ENCODE assay signal across 1 cellular context in the genomic region with DNA sequence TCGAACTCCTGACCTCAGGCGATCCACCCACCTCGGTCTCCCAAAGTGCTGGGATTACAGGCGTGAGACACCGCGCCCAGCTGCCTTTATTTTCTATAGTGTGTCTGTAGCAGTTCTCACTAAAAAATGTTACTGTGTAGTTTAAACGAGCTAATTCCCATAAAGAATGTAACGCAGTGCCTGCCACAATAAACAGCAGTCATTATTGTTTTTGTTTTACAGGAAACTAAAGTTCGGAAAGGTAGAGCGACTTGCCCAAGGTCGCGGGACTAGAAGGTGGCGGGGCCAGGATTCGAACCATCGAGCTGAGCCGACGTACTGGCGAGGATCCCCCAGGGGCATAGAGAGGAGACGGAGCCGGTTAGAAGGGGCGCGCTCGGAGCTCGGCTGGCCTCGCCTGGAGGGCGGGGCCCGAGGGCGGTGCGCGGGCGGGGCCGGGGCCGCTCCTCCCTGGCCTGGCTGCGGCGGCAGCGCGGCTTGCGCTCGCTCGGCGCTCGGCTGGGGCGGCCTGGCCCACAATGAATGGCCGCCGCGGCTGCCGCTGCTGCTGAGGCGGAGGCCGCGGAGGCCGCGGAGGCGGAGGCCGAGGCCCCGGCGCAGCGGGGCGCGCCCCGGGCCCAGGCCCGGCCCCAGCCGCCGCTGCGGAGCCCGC.
TF ChIP-seq lines count a peak whose summit lies in the region.

A gene (plus strand): TSS at position 493 of the 652 bp plus-strand sequence. CDS start 16,944 bp downstream, outside the sequence.

TF ChIP-seq in K562, 482 proteins besides CTCF, POLR2A, EP300 and RAD21 (continued from another document and continues in another):
- TF ChIP-seq, protein P1, sequence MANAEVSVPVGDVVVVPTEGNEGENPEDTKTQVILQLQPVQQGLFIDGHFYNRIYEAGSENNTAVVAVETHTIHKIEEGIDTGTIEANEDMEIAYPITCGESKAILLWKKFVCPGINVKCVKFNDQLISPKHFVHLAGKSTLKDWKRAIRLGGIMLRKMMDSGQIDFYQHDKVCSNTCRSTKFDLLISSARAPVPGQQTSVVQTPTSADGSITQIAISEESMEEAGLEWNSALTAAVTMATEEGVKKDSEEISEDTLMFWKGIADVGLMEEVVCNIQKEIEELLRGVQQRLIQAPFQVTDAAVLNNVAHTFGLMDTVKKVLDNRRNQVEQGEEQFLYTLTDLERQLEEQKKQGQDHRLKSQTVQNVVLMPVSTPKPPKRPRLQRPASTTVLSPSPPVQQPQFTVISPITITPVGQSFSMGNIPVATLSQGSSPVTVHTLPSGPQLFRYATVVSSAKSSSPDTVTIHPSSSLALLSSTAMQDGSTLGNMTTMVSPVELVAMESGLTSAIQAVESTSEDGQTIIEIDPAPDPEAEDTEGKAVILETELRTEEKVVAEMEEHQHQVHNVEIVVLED (CRISPR knock-in tag; IDR thresholded peaks at IDR 0.05) = peak; percentile 63
- no peak for TF ChIP-seq MCM2 (IDR thresholded peaks at IDR 0.05; ENCODE audit: low read depth)
- 0 out of 4 replicates have a peak, but pooled peaks of 1 of the 2 experiments have one; percentile 6 for TF ChIP-seq HDAC1 (IDR thresholded peaks at IDR 0.05)
- TF ChIP-seq CXXC5 (CRISPR knock-in tag; IDR thresholded peaks at IDR 0.05) = peak; percentile 85
- TF ChIP-seq, protein P2, sequence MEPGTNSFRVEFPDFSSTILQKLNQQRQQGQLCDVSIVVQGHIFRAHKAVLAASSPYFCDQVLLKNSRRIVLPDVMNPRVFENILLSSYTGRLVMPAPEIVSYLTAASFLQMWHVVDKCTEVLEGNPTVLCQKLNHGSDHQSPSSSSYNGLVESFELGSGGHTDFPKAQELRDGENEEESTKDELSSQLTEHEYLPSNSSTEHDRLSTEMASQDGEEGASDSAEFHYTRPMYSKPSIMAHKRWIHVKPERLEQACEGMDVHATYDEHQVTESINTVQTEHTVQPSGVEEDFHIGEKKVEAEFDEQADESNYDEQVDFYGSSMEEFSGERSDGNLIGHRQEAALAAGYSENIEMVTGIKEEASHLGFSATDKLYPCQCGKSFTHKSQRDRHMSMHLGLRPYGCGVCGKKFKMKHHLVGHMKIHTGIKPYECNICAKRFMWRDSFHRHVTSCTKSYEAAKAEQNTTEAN (CRISPR knock-in tag; IDR thresholded peaks at IDR 0.05) = peak; percentile 35; the same call in 1 of the 2 replicates
- TF ChIP-seq, protein P3, sequence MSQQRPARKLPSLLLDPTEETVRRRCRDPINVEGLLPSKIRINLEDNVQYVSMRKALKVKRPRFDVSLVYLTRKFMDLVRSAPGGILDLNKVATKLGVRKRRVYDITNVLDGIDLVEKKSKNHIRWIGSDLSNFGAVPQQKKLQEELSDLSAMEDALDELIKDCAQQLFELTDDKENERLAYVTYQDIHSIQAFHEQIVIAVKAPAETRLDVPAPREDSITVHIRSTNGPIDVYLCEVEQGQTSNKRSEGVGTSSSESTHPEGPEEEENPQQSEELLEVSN (IDR thresholded peaks at IDR 0.05; ENCODE audit: borderline replicate concordance in 1 of 2, extremely low read depth in 1 of 2, insufficient read depth in 1 of 2, insufficient read length in 1 of 2, low read depth in 1 of 2, low read length in 1 of 2, poor library complexity in 1 of 2, severe bottlenecking in 1 of 2) = peak in 1 of 2 experiments; percentile 26
- TF ChIP-seq, protein P4, sequence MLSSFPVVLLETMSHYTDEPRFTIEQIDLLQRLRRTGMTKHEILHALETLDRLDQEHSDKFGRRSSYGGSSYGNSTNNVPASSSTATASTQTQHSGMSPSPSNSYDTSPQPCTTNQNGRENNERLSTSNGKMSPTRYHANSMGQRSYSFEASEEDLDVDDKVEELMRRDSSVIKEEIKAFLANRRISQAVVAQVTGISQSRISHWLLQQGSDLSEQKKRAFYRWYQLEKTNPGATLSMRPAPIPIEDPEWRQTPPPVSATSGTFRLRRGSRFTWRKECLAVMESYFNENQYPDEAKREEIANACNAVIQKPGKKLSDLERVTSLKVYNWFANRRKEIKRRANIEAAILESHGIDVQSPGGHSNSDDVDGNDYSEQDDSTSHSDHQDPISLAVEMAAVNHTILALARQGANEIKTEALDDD (IDR thresholded peaks at IDR 0.05) = peak; percentile 13; the same call in 1 of the 2 replicates
- TF ChIP-seq ZBTB7A (IDR thresholded peaks at IDR 0.05; ENCODE audit: borderline replicate concordance, control insufficient read depth, low read depth, low read length) = peak; percentile 94
- TF ChIP-seq, protein P5, sequence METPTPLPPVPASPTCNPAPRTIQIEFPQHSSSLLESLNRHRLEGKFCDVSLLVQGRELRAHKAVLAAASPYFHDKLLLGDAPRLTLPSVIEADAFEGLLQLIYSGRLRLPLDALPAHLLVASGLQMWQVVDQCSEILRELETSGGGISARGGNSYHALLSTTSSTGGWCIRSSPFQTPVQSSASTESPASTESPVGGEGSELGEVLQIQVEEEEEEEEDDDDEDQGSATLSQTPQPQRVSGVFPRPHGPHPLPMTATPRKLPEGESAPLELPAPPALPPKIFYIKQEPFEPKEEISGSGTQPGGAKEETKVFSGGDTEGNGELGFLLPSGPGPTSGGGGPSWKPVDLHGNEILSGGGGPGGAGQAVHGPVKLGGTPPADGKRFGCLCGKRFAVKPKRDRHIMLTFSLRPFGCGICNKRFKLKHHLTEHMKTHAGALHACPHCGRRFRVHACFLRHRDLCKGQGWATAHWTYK (CRISPR knock-in tag; IDR thresholded peaks at IDR 0.05) = 0 out of 2 replicates have a peak, but pooled peaks have one; percentile 32
- no peak for TF ChIP-seq LEF1 (IDR thresholded peaks at IDR 0.05)
- peak; percentile 69 for TF ChIP-seq RB1 (IDR thresholded peaks at IDR 0.05; ENCODE audit: low read depth)
- TF ChIP-seq ZNF232 (CRISPR knock-in tag; IDR thresholded peaks at IDR 0.05) = no peak
- peak; percentile 73; the same call in 1 of the 2 replicates for TF ChIP-seq NBN (IDR thresholded peaks at IDR 0.05; ENCODE audit: low read depth)
- TF ChIP-seq BCOR (IDR thresholded peaks at IDR 0.05) = peak; percentile 89
- no peak for TF ChIP-seq NR3C1 (CRISPR knock-in tag; IDR thresholded peaks at IDR 0.05)
- no peak for TF ChIP-seq ZKSCAN3 (CRISPR knock-in tag; IDR thresholded peaks at IDR 0.05)
- no peak for TF ChIP-seq ZNF165 (CRISPR knock-in tag; IDR thresholded peaks at IDR 0.05; ENCODE audit: borderline replicate concordance)
- peak; percentile 56; the same call in 1 of the 2 replicates for TF ChIP-seq SP1 (CRISPR knock-in tag; IDR thresholded peaks at IDR 0.05)
- TF ChIP-seq, protein P6, sequence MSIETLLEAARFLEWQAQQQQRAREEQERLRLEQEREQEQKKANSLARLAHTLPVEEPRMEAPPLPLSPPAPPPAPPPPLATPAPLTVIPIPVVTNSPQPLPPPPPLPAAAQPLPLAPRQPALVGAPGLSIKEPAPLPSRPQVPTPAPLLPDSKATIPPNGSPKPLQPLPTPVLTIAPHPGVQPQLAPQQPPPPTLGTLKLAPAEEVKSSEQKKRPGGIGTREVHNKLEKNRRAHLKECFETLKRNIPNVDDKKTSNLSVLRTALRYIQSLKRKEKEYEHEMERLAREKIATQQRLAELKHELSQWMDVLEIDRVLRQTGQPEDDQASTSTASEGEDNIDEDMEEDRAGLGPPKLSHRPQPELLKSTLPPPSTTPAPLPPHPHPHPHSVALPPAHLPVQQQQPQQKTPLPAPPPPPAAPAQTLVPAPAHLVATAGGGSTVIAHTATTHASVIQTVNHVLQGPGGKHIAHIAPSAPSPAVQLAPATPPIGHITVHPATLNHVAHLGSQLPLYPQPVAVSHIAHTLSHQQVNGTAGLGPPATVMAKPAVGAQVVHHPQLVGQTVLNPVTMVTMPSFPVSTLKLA (conservative IDR thresholded peaks at IDR 0.05) = peak; percentile 31 to 70; a peak in 3 of 4 replicates
- TF ChIP-seq, protein P7, sequence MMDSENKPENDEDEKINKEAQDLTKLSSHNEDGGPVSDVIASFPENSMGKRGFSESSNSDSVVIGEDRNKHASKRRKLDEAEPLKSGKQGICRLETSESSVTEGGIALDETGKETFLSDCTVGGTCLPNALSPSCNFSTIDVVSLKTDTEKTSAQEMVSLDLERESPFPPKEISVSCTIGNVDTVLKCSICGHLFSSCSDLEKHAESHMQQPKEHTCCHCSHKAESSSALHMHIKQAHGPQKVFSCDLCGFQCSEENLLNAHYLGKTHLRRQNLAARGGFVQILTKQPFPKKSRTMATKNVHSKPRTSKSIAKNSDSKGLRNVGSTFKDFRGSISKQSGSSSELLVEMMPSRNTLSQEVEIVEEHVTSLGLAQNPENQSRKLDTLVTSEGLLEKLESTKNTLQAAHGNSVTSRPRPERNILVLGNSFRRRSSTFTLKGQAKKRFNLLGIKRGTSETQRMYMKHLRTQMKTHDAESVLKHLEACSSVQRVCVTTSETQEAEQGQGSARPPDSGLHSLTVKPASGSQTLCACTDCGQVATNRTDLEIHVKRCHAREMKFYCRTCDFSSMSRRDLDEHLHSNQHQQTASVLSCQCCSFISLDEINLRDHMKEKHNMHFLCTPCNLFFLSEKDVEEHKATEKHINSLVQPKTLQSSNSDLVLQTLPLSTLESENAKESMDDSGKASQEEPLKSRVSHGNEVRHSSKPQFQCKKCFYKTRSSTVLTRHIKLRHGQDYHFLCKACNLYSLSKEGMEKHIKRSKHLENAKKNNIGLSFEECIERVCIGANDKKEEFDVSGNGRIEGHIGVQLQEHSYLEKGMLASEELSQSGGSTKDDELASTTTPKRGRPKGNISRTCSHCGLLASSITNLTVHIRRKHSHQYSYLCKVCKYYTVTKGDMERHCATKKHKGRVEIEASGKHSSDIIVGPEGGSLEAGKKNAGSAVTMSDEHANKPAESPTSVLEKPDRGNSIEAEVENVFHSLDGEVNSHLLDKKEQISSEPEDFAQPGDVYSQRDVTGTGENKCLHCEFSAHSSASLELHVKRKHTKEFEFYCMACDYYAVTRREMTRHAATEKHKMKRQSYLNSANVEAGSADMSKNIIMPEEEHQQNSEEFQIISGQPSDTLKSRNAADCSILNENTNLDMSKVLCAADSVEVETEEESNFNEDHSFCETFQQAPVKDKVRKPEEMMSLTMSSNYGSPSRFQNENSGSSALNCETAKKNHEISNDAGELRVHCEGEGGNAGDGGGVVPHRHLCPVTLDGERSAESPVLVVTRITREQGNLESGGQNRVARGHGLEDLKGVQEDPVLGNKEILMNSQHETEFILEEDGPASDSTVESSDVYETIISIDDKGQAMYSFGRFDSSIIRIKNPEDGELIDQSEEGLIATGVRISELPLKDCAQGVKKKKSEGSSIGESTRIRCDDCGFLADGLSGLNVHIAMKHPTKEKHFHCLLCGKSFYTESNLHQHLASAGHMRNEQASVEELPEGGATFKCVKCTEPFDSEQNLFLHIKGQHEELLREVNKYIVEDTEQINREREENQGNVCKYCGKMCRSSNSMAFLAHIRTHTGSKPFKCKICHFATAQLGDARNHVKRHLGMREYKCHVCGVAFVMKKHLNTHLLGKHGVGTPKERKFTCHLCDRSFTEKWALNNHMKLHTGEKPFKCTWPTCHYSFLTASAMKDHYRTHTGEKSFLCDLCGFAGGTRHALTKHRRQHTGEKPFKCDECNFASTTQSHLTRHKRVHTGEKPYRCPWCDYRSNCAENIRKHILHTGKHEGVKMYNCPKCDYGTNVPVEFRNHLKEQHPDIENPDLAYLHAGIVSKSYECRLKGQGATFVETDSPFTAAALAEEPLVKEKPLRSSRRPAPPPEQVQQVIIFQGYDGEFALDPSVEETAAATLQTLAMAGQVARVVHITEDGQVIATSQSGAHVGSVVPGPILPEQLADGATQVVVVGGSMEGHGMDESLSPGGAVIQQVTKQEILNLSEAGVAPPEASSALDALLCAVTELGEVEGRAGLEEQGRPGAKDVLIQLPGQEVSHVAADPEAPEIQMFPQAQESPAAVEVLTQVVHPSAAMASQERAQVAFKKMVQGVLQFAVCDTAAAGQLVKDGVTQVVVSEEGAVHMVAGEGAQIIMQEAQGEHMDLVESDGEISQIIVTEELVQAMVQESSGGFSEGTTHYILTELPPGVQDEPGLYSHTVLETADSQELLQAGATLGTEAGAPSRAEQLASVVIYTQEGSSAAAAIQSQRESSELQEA (IDR thresholded peaks at IDR 0.05; ENCODE audit: low read depth) = peak; percentile 54
- no peak for TF ChIP-seq MEF2A (IDR thresholded peaks at IDR 0.05; ENCODE audit: control insufficient read depth, low read depth, low read length)
- TF ChIP-seq BHLHE40 (IDR thresholded peaks at IDR 0.05; ENCODE audit: low read length) = peak; percentile 28; the same call in 1 of the 2 replicates
- peak; percentile 57 for TF ChIP-seq HMGN3 (IDR thresholded peaks at IDR 0.05; ENCODE audit: borderline replicate concordance, extremely low read depth, insufficient read length, low read depth, low read length)
- no peak for TF ChIP-seq ZNF408 (CRISPR knock-in tag; IDR thresholded peaks at IDR 0.05; ENCODE audit: low read depth)
- TF ChIP-seq, protein P8, sequence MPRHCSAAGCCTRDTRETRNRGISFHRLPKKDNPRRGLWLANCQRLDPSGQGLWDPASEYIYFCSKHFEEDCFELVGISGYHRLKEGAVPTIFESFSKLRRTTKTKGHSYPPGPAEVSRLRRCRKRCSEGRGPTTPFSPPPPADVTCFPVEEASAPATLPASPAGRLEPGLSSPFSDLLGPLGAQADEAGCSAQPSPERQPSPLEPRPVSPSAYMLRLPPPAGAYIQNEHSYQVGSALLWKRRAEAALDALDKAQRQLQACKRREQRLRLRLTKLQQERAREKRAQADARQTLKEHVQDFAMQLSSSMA (CRISPR knock-in tag; IDR thresholded peaks at IDR 0.05) = no peak
- TF ChIP-seq FOXJ2 (tag; IDR thresholded peaks at IDR 0.05) = no peak
- no peak for TF ChIP-seq ZNF707 (CRISPR knock-in tag; conservative IDR thresholded peaks at IDR 0.05)
- TF ChIP-seq RBBP5 (IDR thresholded peaks at IDR 0.05; ENCODE audit: borderline replicate concordance, insufficient read depth, low read length, poor library complexity, severe bottlenecking) = peak; percentile 85
- TF ChIP-seq YBX1 (IDR thresholded peaks at IDR 0.05) = no peak
- no peak for TF ChIP-seq SAFB (IDR thresholded peaks at IDR 0.05; ENCODE audit: borderline replicate concordance, low read depth, low read length)
- TF ChIP-seq, protein P9, sequence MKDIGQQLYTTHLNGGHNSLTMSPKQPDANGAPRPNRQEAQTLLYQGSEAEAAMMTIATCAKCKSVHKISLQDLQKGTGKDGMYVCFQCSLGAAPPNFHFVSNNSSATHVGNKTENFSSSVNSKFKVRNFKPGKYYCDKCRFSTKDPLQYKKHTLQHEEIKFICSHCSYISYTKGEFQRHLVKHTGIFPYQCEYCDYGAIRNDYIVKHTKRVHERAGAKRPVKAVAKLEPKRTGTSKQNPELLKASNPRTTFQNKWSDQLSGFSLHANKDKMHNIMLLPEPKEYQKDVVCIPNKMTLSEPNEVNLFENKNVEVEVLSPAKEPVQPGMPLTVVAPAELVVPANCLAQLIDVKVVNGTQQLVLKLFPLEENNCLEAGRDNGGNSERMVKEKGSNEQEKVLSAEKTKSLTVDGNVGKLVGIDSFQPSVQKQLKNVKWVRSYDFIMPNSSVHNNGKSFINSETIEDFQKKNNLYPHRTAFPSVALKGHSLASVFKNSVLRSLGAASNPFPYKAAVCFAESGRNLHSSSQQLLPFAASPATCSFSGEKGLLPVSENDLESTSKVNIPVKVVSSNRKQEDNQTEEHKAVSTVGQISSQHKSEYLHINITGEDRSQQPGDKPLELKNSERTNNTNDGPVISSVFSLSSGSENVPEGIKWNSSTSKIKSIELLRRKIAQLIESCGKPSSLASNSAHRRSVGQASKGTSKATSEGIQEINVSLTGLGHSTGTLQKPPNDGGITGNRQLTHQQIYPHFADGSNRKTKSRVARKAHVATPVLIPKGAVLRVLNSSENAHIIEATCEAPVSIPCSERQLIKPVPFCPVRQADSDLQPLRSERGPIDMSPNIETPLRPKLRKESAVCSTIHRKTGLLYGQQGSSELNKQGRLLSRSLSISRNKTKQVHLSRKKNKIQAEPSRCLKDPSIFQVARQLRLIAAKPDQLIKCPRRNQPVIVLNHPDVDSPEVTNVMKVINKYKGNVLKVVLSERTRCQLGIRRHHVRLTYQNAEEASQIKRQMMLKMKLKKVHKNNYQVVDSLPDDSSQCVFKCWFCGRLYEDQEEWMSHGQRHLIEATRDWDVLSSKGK (CRISPR knock-in tag; IDR thresholded peaks at IDR 0.05) = no peak
- no peak for TF ChIP-seq RFX7 (CRISPR knock-in tag; IDR thresholded peaks at IDR 0.05)
- TF ChIP-seq POLR3A (IDR thresholded peaks at IDR 0.05; ENCODE audit: borderline replicate concordance, extremely low read depth, insufficient read depth, insufficient read length) = no peak
- peak; percentile 38; the same call in 1 of the 2 replicates for TF ChIP-seq POLR2AphosphoS5 (IDR thresholded peaks at IDR 0.05; ENCODE audit: control insufficient read depth, insufficient read depth, low read depth, low read length)
